13 cellular contexts compared by ENCODE assay signal in genomic region chr7:71244023-71244422, GRCh38.
"Had no signal": no experiment of that assay in that cellular context is flagged by ENCODE, and none has a peak within 500 bp of the region (broad histone marks: within the 10 kb centered on the region; RNA-seq: fewer than 3 reads in every experiment).

No MANE protein-coding gene starts in this region.

- H3K4me1 Mint-ChIP-seq: activated CD4-positive, alpha-beta memory T cell treated with anti-CD3 and anti-CD28 coated beads, Interleukin-2, amount 10 ng/mL, durations not matched to agents 7 days and 5 days; activated CD4-positive, alpha-beta T cell treated with anti-CD3 and anti-CD28 coated beads for 36 hours; activated naive CD4-positive, alpha-beta T cell treated with anti-CD3 and anti-CD28 coated beads, Interleukin-2, amount 50 U/mL, for 24 hours; immature natural killer cell; T-helper 17 cell had no signal

- H3K36me3 Mint-ChIP-seq: activated naive CD4-positive, alpha-beta T cell treated with anti-CD3 and anti-CD28 coated beads, Interleukin-2, amount 50 U/mL, for 24 hours; immature natural killer cell had no signal

- H3K9me3 ChIP-seq: ovary, uterus had no signal

- H3K4me3 ChIP-seq: ovary, stomach, uterus had no signal

- ATAC-seq: activated CD4-positive, alpha-beta T cell treated with anti-CD3 and anti-CD28 coated beads for 36 hours; esophagus mucosa; T-helper 17 cell had no signal

- H3K27ac Mint-ChIP-seq: activated CD4-positive, alpha-beta memory T cell treated with anti-CD3 and anti-CD28 coated beads, Interleukin-2, amount 10 ng/mL, durations not matched to agents 7 days and 5 days; activated CD4-positive, alpha-beta T cell treated with anti-CD3 and anti-CD28 coated beads for 36 hours; activated naive CD4-positive, alpha-beta T cell treated with anti-CD3 and anti-CD28 coated beads, Interleukin-2, amount 50 U/mL, for 24 hours; immature natural killer cell; T-helper 17 cell had no signal

- H3K27me3 Mint-ChIP-seq: activated CD4-positive, alpha-beta memory T cell treated with anti-CD3 and anti-CD28 coated beads, Interleukin-2, amount 10 ng/mL, durations not matched to agents 7 days and 5 days; activated CD4-positive, alpha-beta T cell treated with anti-CD3 and anti-CD28 coated beads for 36 hours; activated naive CD4-positive, alpha-beta T cell treated with anti-CD3 and anti-CD28 coated beads, Interleukin-2, amount 50 U/mL, for 24 hours; T-helper 17 cell had no signal

- H3K4me3 Mint-ChIP-seq: activated CD4-positive, alpha-beta memory T cell treated with anti-CD3 and anti-CD28 coated beads, Interleukin-2, amount 10 ng/mL, durations not matched to agents 7 days and 5 days; activated CD4-positive, alpha-beta T cell treated with anti-CD3 and anti-CD28 coated beads for 36 hours; activated naive CD4-positive, alpha-beta T cell treated with anti-CD3 and anti-CD28 coated beads, Interleukin-2, amount 50 U/mL, for 24 hours; immature natural killer cell; T-helper 17 cell had no signal

- H3K36me3 ChIP-seq: ovary, stomach, uterus had no signal

- H3K4me1 ChIP-seq: uterus had no signal

- DNase-seq: activated CD4-positive, alpha-beta memory T cell treated with anti-CD3 and anti-CD28 coated beads, Interleukin-2, amount 10 ng/mL, durations not matched to agents 7 days and 5 days; activated CD4-positive, alpha-beta T cell treated with anti-CD3 and anti-CD28 coated beads for 36 hours; activated effector memory CD4-positive, alpha-beta T cell treated with anti-CD3 and anti-CD28 coated beads, Interleukin-2, amount 50 U/mL, for 16 hours; activated T-cell treated with anti-CD3 and anti-CD28 coated beads, Interleukin-2, amount 50 U/mL, for 48 hours; immature natural killer cell; ovary; stimulated activated CD4-positive, alpha-beta T cell treated with anti-CD3 and anti-CD28 coated beads, Interleukin-12 subunit alpha, Interleukin-12 subunit beta, amount 100 ng/mL, for 4 hours; stimulated activated CD4-positive, alpha-beta T cell treated with anti-CD3 and anti-CD28 coated beads, Interleukin-2, amount 100 ng/mL, for 24 hours; stomach; T-helper 17 cell; uterus had no signal

- H3K27me3 ChIP-seq: ovary, stomach, uterus had no signal

- H3K27ac ChIP-seq: ovary, stomach, uterus had no signal
